17 cellular contexts compared by ENCODE assay signal in genomic region chr13:110583178-110583865, GRCh38. TPM values are rescaled to one million over a fixed set of nuclear protein-coding genes. Genes with fewer than 3 reads are reported as not detected.
DNase-seq lines count a peak whose midpoint lies in the region; ATAC-seq, FAIRE-seq and TF ChIP-seq lines count a peak whose summit lies in the region.
"Had no signal": no experiment of that assay in that cellular context is flagged by ENCODE, and none has a peak within 500 bp of the region (broad histone marks: within the 10 kb centered on the region; RNA-seq: fewer than 3 reads in every experiment).

No MANE protein-coding gene starts in this region.

- no peak for TF ChIP-seq RAD21 in K562 (CRISPR knock-in tag; conservative IDR thresholded peaks at IDR 0.05 in 1 of 2, IDR thresholded peaks at IDR 0.05 in 1 of 2)

- no peaks in the 10 kb centered on the region for H3K79me2 ChIP-seq in GM23338 (replicated peaks; ENCODE audit: insufficient read depth)
- no peaks in the 10 kb centered on the region for H3K79me2 ChIP-seq in K562 (ENCODE audit: control insufficient read depth, insufficient read depth, low read length)

- no peak overlapping the region for H3K27ac Mint-ChIP-seq in GM23338
- H3K27ac Mint-ChIP-seq in activated naive CD4-positive, alpha-beta T cell treated with anti-CD3 and anti-CD28 coated beads, Interleukin-2, amount 10 ng/mL, durations not matched to agents 7 days and 5 days = no peak overlapping the region
- H3K27ac Mint-ChIP-seq: CD4-positive, CD25-positive, alpha-beta regulatory T cell; HFFc6 had no signal

- H3K4me1 ChIP-seq in GM23338 (ENCODE audit: insufficient read depth) (no peaks in the 10 kb centered on the region), K562 (replicated peaks in 1 of 2; ENCODE audit: control insufficient read depth in 2 of 2, insufficient read depth in 2 of 2, low read length in 2 of 2) (peaks cover 0 to 3% of the 10 kb centered on the region in 2 experiments; a peak in 4 of 5 replicates), Peyer's patch (no peaks in the 10 kb centered on the region)
- H3K4me1 ChIP-seq: HAP-1 had no signal

- TF ChIP-seq CTCF in GM23338 (conservative IDR thresholded peaks at IDR 0.05; ENCODE audit: low read depth in 2 of 2) (no peak), K562 (IDR thresholded peaks at IDR 0.05 in 2 of 3, conservative IDR thresholded peaks at IDR 0.05 in 1 of 3; ENCODE audit: insufficient read depth in 2 of 3, low read depth in 1 of 3, low read length in 3 of 3) (no peak), Peyer's patch (IDR thresholded peaks at IDR 0.05) (no peak)

- H3K4me2 ChIP-seq in GM23338 (no peak overlapping the region), K562 (ENCODE audit: insufficient read depth, low read length) (no peak overlapping the region)
- H3K4me2 ChIP-seq: BLaER1 treated with 17β-estradiol and CSF1 and Interleukin-3, amounts not matched to agents 10 nM and 100 nM had no signal

- H3K4me3 Mint-ChIP-seq in GM23338 = no peak overlapping the region
- no peak overlapping the region for H3K4me3 Mint-ChIP-seq in activated naive CD4-positive, alpha-beta T cell treated with anti-CD3 and anti-CD28 coated beads, Interleukin-2, amount 10 ng/mL, durations not matched to agents 7 days and 5 days
- H3K4me3 Mint-ChIP-seq: CD4-positive, CD25-positive, alpha-beta regulatory T cell; HFFc6 had no signal

- no peaks in the 10 kb centered on the region for H3K36me3 ChIP-seq in GM23338 (ENCODE audit: insufficient read depth)
- no peaks in the 10 kb centered on the region for H3K36me3 ChIP-seq in K562 (ENCODE audit: control insufficient read depth, insufficient read depth, low read length)
- no peaks in the 10 kb centered on the region for H3K36me3 ChIP-seq in Peyer's patch
- H3K36me3 ChIP-seq: BLaER1 treated with 17β-estradiol and CSF1 and Interleukin-3, amounts not matched to agents 10 nM and 100 nM; HAP-1 had no signal

- no peak for DNase-seq in GM23338 (ENCODE audit: low spot score)
- no peak for DNase-seq in K562 (ENCODE audit: extremely low read depth in 1 of 4, low spot score in 3 of 4)
- peak; percentile 25 for DNase-seq in inferior parietal cortex (ENCODE audit: extremely low spot score)
- DNase-seq in superior temporal gyrus (ENCODE audit: extremely low spot score) = peak; percentile 49
- DNase-seq in ACHN = no peak
- DNase-seq in activated naive CD4-positive, alpha-beta T cell treated with anti-CD3 and anti-CD28 coated beads, Interleukin-2, amount 10 ng/mL, durations not matched to agents 7 days and 5 days = no peak
- no peak for DNase-seq in Peyer's patch
- DNase-seq: 8988T; CD4-positive, CD25-positive, alpha-beta regulatory T cell; DMS53; GF-D8; GM23248; HFFc6 had no signal

- no peaks in the 10 kb centered on the region for H3K9me1 ChIP-seq in K562 (ENCODE audit: control insufficient read depth, insufficient read depth, low read length)

- CTCF ChIA-PET in K562 (lab: Yijun Ruan, JAX; ENCODE audit: low intra/inter-chr PET ratio) = no interaction called here
- CTCF ChIA-PET in activated naive CD4-positive, alpha-beta T cell treated with anti-CD3 and anti-CD28 coated beads, Interleukin-2, amount 10 ng/mL, durations not matched to agents 7 days and 5 days (lab: Charles Lee) = interaction anchor here (1.2 kb wide), 1 partner anchor 13 kb away, joined by 3 read pairs; no protein-coding TSS in a partner anchor

- no peaks in the 10 kb centered on the region for H3K9me3 ChIP-seq in K562 (replicated peaks; ENCODE audit: control insufficient read depth, insufficient read depth, low read depth, low read length)
- H3K9me3 ChIP-seq in Peyer's patch = no peaks in the 10 kb centered on the region
- H3K9me3 ChIP-seq: BLaER1 treated with 17β-estradiol and CSF1 and Interleukin-3, amounts not matched to agents 10 nM and 100 nM; HAP-1 had no signal

- no peak for TF ChIP-seq EP300 in K562 (IDR thresholded peaks at IDR 0.05; ENCODE audit: low read length)

- BruUV-seq in K562 (replicated peaks; lab: Mats Ljungman, UMichigan) = no TSS peak

- no peaks in the 10 kb centered on the region for H3F3A ChIP-seq in GM23338 (replicated peaks; ENCODE audit: low read depth)

- H3K9me3 Mint-ChIP-seq in GM23338 = no peaks in the 10 kb centered on the region
- H3K9me3 Mint-ChIP-seq in activated naive CD4-positive, alpha-beta T cell treated with anti-CD3 and anti-CD28 coated beads, Interleukin-2, amount 10 ng/mL, durations not matched to agents 7 days and 5 days = no peaks in the 10 kb centered on the region
- H3K9me3 Mint-ChIP-seq: HFFc6 had no signal

- ATAC-seq in GM23338 (no peak), K562 (peak; percentile 47; the same call in 1 of the 3 replicates)

- H3K27me3 ChIP-seq in GM23338 (ENCODE audit: insufficient read depth) (no peaks in the 10 kb centered on the region), K562 (ENCODE audit: control insufficient read depth in 2 of 2, insufficient read depth in 2 of 2, low read length in 2 of 2) (no peaks in the 10 kb centered on the region), Peyer's patch (no peaks in the 10 kb centered on the region)
- H3K27me3 ChIP-seq: BLaER1 treated with 17β-estradiol and CSF1 and Interleukin-3, amounts not matched to agents 10 nM and 100 nM had no signal

- H4K20me1 ChIP-seq in GM23338 (replicated peaks; ENCODE audit: insufficient read depth) (no peaks in the 10 kb centered on the region), K562 (replicated peaks; ENCODE audit: control insufficient read depth, insufficient read depth, low read length) (no peaks in the 10 kb centered on the region)
- H4K20me1 ChIP-seq: BLaER1 treated with 17β-estradiol and CSF1 and Interleukin-3, amounts not matched to agents 10 nM and 100 nM had no signal

- in situ Hi-C loops in K562 (cut with MboI) (no loop called here), ACHN (cut with HindIII; ENCODE audit: low pct_ligation_motif_present, low pct_unique_long_range_greater_than_20kb, low sequenced_read_pairs) (no loop called here)

- WGBS in K562 (ENCODE audit: insufficient coverage, low coverage, missing lambda C conversion rate) = 26% methylated on average over 6 of the region's 13 CpGs

- H3K9me2 ChIP-seq in GM23338 (ENCODE audit: insufficient read depth) = no peaks in the 10 kb centered on the region

- TF ChIP-seq POLR2A in K562 (conservative IDR thresholded peaks at IDR 0.05) (no peak), Peyer's patch (IDR thresholded peaks at IDR 0.05) (no peak)

- H2AFZ ChIP-seq in GM23338 (peak overlapping the region; percentile 43), K562 (ENCODE audit: low read depth, low read length) (no peak overlapping the region)
- H2AFZ ChIP-seq: GM23248 had no signal

- no peaks in the 10 kb centered on the region for H3K36me3 Mint-ChIP-seq in GM23338 (ENCODE audit: low read depth)
- no peaks in the 10 kb centered on the region for H3K36me3 Mint-ChIP-seq in activated naive CD4-positive, alpha-beta T cell treated with anti-CD3 and anti-CD28 coated beads, Interleukin-2, amount 10 ng/mL, durations not matched to agents 7 days and 5 days
- H3K36me3 Mint-ChIP-seq: CD4-positive, CD25-positive, alpha-beta regulatory T cell had no signal

- H3K4me1 Mint-ChIP-seq in GM23338 = no peaks in the 10 kb centered on the region
- H3K4me1 Mint-ChIP-seq in activated naive CD4-positive, alpha-beta T cell treated with anti-CD3 and anti-CD28 coated beads, Interleukin-2, amount 10 ng/mL, durations not matched to agents 7 days and 5 days = no peaks in the 10 kb centered on the region
- H3K4me1 Mint-ChIP-seq: CD4-positive, CD25-positive, alpha-beta regulatory T cell had no signal

- no peak overlapping the region for H3K27ac ChIP-seq in GM23338 (ENCODE audit: low read depth)
- H3K27ac ChIP-seq in K562 (ENCODE audit: extremely low read depth, low read depth, low read length) = no peak overlapping the region
- no peak overlapping the region for H3K27ac ChIP-seq in Peyer's patch
- H3K27ac ChIP-seq: BLaER1 treated with 17β-estradiol and CSF1 and Interleukin-3, amounts not matched to agents 10 nM and 100 nM; GM23248 had no signal

- FAIRE-seq in K562 (lab: Jason Lieb, UNC) = no peak
- FAIRE-seq: HepG2, HTR-8/SVneo had no signal

- POLR2A ChIA-PET in K562 (lab: Yijun Ruan, JAX) = interaction anchor here (0.9 kb wide), 1 partner anchor 10 kb away, joined by 3 read pairs; no protein-coding TSS in a partner anchor

- intact Hi-C loops in K562 (cut with micrococcal nuclease) = no loop called here

- no peaks in the 10 kb centered on the region for H3K27me3 Mint-ChIP-seq in GM23338 (ENCODE audit: insufficient read depth, low read depth, poor library complexity)
- H3K27me3 Mint-ChIP-seq in activated naive CD4-positive, alpha-beta T cell treated with anti-CD3 and anti-CD28 coated beads, Interleukin-2, amount 10 ng/mL, durations not matched to agents 7 days and 5 days = peaks cover 25% of the 10 kb centered on the region

- no peak overlapping the region for H3K9ac ChIP-seq in K562 (ENCODE audit: insufficient read depth in 1 of 2, low read depth in 2 of 2, low read length in 2 of 2)
- H3K9ac ChIP-seq: BLaER1 treated with 17β-estradiol and CSF1 and Interleukin-3, amounts not matched to agents 10 nM and 100 nM; GM23248 had no signal

- no peak overlapping the region for H3K4me3 ChIP-seq in GM23338
- H3K4me3 ChIP-seq in K562 = no peak overlapping the region
- H3K4me3 ChIP-seq in Peyer's patch = no peak overlapping the region
- H3K4me3 ChIP-seq: BLaER1 treated with 17β-estradiol and CSF1 and Interleukin-3, amounts not matched to agents 10 nM and 100 nM; GM23248; HAP-1 had no signal

RNA-seq across cellular contexts. Expression of gene RAB20, which starts 21.8 kb away (rescaled TPM):
- 26.6 and 32.1 TPM in 2 replicates for total RNA-seq in GM23338 (2014; rRNA removed; shearing (Covaris generic))
- 11.8 and 12.3 TPM in 2 replicates for polyA plus RNA-seq in GM23338 (2016; fragmentation: Nextera tagmentation; extraction: Ambion mirVana)
- total RNA-seq in K562 (2011; cell fraction: chromatin; rRNA removed; ENCODE audit: low replicate concordance) = 1.3 and 3.9 TPM in 2 replicates
- total RNA-seq in K562 (2011; cell fraction: nucleolus; rRNA removed) = 2.5 TPM in 2 replicates
- 1.5 and 2.9 TPM in 2 replicates for total RNA-seq in K562 (2011; cell fraction: nucleoplasm; rRNA removed)
- total RNA-seq in K562 (2014; rRNA removed) = 9.2 and 12.4 TPM in 2 replicates
- 4.3 and 4.8 TPM in 2 replicates for total RNA-seq in K562 (2014; rRNA removed; fragmentation: Illumina TruSeq; extraction: Trizol)
- total RNA-seq in K562 (2015; rRNA removed; fragmentation: Illumina TruSeq; extraction: Trizol) = 6.7 and 7.7 TPM in 2 replicates
- 7.9 and 8.1 TPM in 2 replicates for total RNA-seq in K562 (2021)
- polyA plus RNA-seq in K562 (2011; rRNA removed) = 4.6 and 11.8 TPM in 2 replicates
- polyA plus RNA-seq in K562 (2011; cell fraction: cytosol; rRNA removed) = 8.9 and 13.3 TPM in 2 replicates
- polyA plus RNA-seq in K562 (2011; cell fraction: nucleus; rRNA removed) = 3.6 and 6.9 TPM in 2 replicates
- polyA plus RNA-seq in K562 (2012) = 10.1 and 10.6 TPM in 2 replicates
- 5.4 and 7.5 TPM in 2 replicates for polyA plus RNA-seq in K562 (2014; fragmentation: Illumina TruSeq; extraction: Trizol)
- polyA plus RNA-seq in K562 (2014; fragmentation: Nextera tagmentation; extraction: Ambion mirVana) = under 1 TPM; 0.62 to 0.82 TPM
- 7.1 and 9.1 TPM in 2 replicates for polyA plus RNA-seq in K562 (2014; rRNA removed)
- polyA minus RNA-seq in K562 (2011; rRNA and poly(A)+ RNA removed) = 2.9 and 6.8 TPM in 2 replicates
- 2.9 and 9.6 TPM in 2 replicates for polyA minus RNA-seq in K562 (2011; cell fraction: cytosol; rRNA and poly(A)+ RNA removed)
- 1.9 and 4.2 TPM in 2 replicates for polyA minus RNA-seq in K562 (2011; cell fraction: nucleus; rRNA and poly(A)+ RNA removed)
- total RNA-seq in Peyer's patch = 10 to 100 TPM; 15.7 to 69.1 (median 62.2) TPM
- total RNA-seq: CD4-positive, CD25-positive, alpha-beta regulatory T cell had no signal

RNA-seq across cellular contexts. Expression of gene NAXD, which starts 32.0 kb away (rescaled TPM):
- total RNA-seq in GM23338 (2014; rRNA removed; shearing (Covaris generic)) = 16.1 and 18.5 TPM in 2 replicates
- polyA plus RNA-seq in GM23338 (2016; fragmentation: Nextera tagmentation; extraction: Ambion mirVana) (15.3 and 16.9 TPM in 2 replicates), K562 (2011; rRNA removed) (15.4 and 19.7 TPM in 2 replicates), K562 (2014; fragmentation: Illumina TruSeq; extraction: Trizol) (13.0 and 17.0 TPM in 2 replicates), K562 (2014; fragmentation: Nextera tagmentation; extraction: Ambion mirVana) (1 to 10 TPM in 1 of 2 experiments, under 1 TPM in 1; 0.59 to 1.7 TPM), K562 (2014; rRNA removed) (20.6 and 20.8 TPM in 2 replicates)
- 32.5 and 45.0 TPM in 2 replicates for total RNA-seq in K562 (2011; cell fraction: chromatin; rRNA removed; ENCODE audit: low replicate concordance)
- 25.1 and 28.0 TPM in 2 replicates for total RNA-seq in K562 (2011; cell fraction: nucleolus; rRNA removed)
- total RNA-seq in K562 (2011; cell fraction: nucleoplasm; rRNA removed) = 19.5 and 24.8 TPM in 2 replicates
- total RNA-seq in K562 (2014; rRNA removed) (9.4 and 10.9 TPM in 2 replicates), K562 (2014; rRNA removed; fragmentation: Illumina TruSeq; extraction: Trizol) (9.4 and 10.4 TPM in 2 replicates), K562 (2015; rRNA removed; fragmentation: Illumina TruSeq; extraction: Trizol) (13.2 and 14.1 TPM in 2 replicates), K562 (2021) (19.3 and 20.1 TPM in 2 replicates), Peyer's patch (10 to 100 TPM; 27.1 to 43.2 (median 35.8) TPM)
- 19.3 and 25.1 TPM in 2 replicates for polyA plus RNA-seq in K562 (2011; cell fraction: cytosol; rRNA removed)
- polyA plus RNA-seq in K562 (2011; cell fraction: nucleus; rRNA removed) = 81.8 and 101 TPM in 2 replicates
- 17.8 and 18.6 TPM in 2 replicates for polyA plus RNA-seq in K562 (2012)
- polyA minus RNA-seq in K562 (2011; rRNA and poly(A)+ RNA removed) = 10.0 and 11.0 TPM in 2 replicates
- 5.3 and 8.5 TPM in 2 replicates for polyA minus RNA-seq in K562 (2011; cell fraction: cytosol; rRNA and poly(A)+ RNA removed)
- 10.6 and 16.3 TPM in 2 replicates for polyA minus RNA-seq in K562 (2011; cell fraction: nucleus; rRNA and poly(A)+ RNA removed)

Comparison
In these comparisons a context has a peak if more than half of its experiments do, and no peak if none do; other contexts are left out.
1. DNase-seq: peak in inferior parietal cortex (single experiment) and superior temporal gyrus (single experiment); none in GM23338 (single experiment), K562 (0 of 4), ACHN (single experiment), activated naive CD4-positive, alpha-beta T cell treated with anti-CD3 and anti-CD28 coated beads, Interleukin-2, amount 10 ng/mL, durations not matched to agents 7 days and 5 days (single experiment) and Peyer's patch (0 of 3).